9 cellular contexts compared by ENCODE assay signal in the genomic region with DNA sequence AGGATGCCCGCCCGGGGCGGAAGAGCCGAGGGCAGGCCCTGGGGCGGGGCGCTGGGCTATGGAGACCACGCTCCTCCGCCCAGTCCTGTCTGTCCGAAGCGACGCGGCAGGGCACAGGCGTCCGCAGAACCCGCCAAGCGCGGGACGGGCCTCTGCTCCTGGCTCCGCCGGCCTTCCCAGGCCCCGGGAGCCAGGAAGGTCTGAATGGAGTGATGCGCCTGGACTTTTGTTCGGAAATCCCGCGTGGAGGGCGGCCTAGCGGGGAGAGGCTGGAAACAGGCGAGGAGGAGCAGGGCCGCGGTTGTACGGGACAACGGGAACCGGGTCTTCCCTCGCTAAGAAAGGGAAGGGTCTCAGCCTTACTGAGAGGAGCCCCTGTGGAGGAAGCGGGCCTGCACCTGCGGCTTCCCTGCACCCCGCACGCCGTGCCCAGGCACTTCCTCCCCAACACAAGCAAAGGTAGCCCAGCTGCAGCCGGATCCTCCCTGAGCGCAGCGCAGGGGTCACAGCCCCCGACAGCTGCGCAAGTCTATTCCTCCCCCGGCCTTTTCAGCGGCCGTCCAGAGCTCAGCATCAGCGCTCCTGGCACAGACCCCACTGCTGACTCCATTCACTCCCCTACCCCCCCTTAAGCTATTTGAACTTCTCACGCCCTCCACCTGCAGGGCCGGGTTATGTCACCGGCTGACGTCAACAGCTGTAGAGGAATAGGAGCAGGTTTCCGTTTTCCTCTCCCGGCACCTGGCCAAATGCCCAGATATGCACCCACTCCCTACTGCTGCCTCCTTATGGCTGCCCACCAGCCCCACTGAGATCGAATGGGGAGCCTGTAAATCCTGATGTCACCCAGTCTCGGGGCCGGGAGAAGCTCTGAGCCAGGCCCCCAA.
DNase-seq lines count a peak whose midpoint lies in the region; ATAC-seq, FAIRE-seq and TF ChIP-seq lines count a peak whose summit lies in the region.
"Had no signal": no experiment of that assay in that cellular context is flagged by ENCODE, and none has a peak within 500 bp of the region (broad histone marks: within the 10 kb centered on the region; RNA-seq: fewer than 3 reads in every experiment).

No MANE protein-coding gene starts in this region.

- H2AFZ ChIP-seq in MM.1S (ENCODE audit: low read length) = no peak overlapping the region

- 14% methylated on average over 8 of the region's 57 CpGs for WGBS in right lobe of liver (ENCODE audit: insufficient coverage, low coverage, low lambda C conversion rate, missing lambda C conversion rate)

- peak; percentile 18 for DNase-seq in stimulated activated CD8-positive, alpha-beta memory T cell treated with anti-CD3 and anti-CD28 coated beads, Interleukin-12 subunit alpha, Interleukin-12 subunit beta, amount 100 ng/mL, for 1 hour (ENCODE audit: low read depth)
- DNase-seq in stimulated activated CD8-positive, alpha-beta memory T cell treated with anti-CD3 and anti-CD28 coated beads, Interleukin-4, amount 100 ng/mL, for 48 hours = no peak
- DNase-seq in bronchial epithelial cell (ENCODE audit: low read depth) (peak; percentile 37), right lobe of liver (peak in 1 of 3 donors; percentile 48), MM.1S (no peak), HK-2 (ENCODE audit: unreplicated experiment) (no peak)
- no peak for DNase-seq in T-helper 2 cell treated with Interferon-gamma antibody and Interleukin-4, amounts not matched to agents 5 μg/mL and 100 μg/mL, for 36 hours (ENCODE audit: low spot score)

- H3K79me2 ChIP-seq in MM.1S (ENCODE audit: low read length) = no peaks in the 10 kb centered on the region

- H3K36me3 ChIP-seq in bronchial epithelial cell (ENCODE audit: control insufficient read depth, insufficient read depth, low read length) = no peaks in the 10 kb centered on the region
- no peaks in the 10 kb centered on the region for H3K36me3 ChIP-seq in right lobe of liver
- H3K36me3 ChIP-seq in MM.1S (replicated peaks; ENCODE audit: insufficient read depth, low read length) = no peaks in the 10 kb centered on the region

- TF ChIP-seq POLR2A in right lobe of liver (IDR thresholded peaks at IDR 0.05) = no peak

- no peaks in the 10 kb centered on the region for H3K36me3 Mint-ChIP-seq in T-helper 2 cell treated with Interferon-gamma antibody and Interleukin-4, amounts not matched to agents 5 μg/mL and 100 μg/mL, for 36 hours (ENCODE audit: low read depth)

- no peaks in the 10 kb centered on the region for H3K4me1 Mint-ChIP-seq in T-helper 2 cell treated with Interferon-gamma antibody and Interleukin-4, amounts not matched to agents 5 μg/mL and 100 μg/mL, for 36 hours (ENCODE audit: low read depth)

- H3K27me3 Mint-ChIP-seq in T-helper 2 cell treated with Interferon-gamma antibody and Interleukin-4, amounts not matched to agents 5 μg/mL and 100 μg/mL, for 36 hours (ENCODE audit: low read depth) = peaks cover 32% of the 10 kb centered on the region

- H3F3A ChIP-seq in MM.1S (ENCODE audit: insufficient read depth, low read length) = no peaks in the 10 kb centered on the region

- ATAC-seq in right lobe of liver (peak; percentile 30 to 73 (median 47)), HG02571 (IDR thresholded peaks at IDR 0.05; ENCODE audit: unreplicated experiment) (no peak)

- no peak for TF ChIP-seq CTCF in bronchial epithelial cell (IDR thresholded peaks at IDR 0.05; ENCODE audit: insufficient read depth, low read length, severe bottlenecking)
- no peak for TF ChIP-seq CTCF in right lobe of liver (IDR thresholded peaks at IDR 0.05)
- TF ChIP-seq CTCF in MM.1S (IDR thresholded peaks at IDR 0.05; ENCODE audit: low read length) = no peak

- no peaks in the 10 kb centered on the region for H3K9me3 ChIP-seq in right lobe of liver
- H3K9me3 ChIP-seq in MM.1S (replicated peaks; ENCODE audit: insufficient read depth, low read length) = no peaks in the 10 kb centered on the region

- H3K4me3 ChIP-seq in bronchial epithelial cell (ENCODE audit: low read depth, low read length) (no peak overlapping the region), right lobe of liver (peak overlapping the region in 1 of 3 donors; percentile 5), MM.1S (ENCODE audit: low read length) (no peak overlapping the region)

- no peak overlapping the region for H3K27ac Mint-ChIP-seq in T-helper 2 cell treated with Interferon-gamma antibody and Interleukin-4, amounts not matched to agents 5 μg/mL and 100 μg/mL, for 36 hours

- H3K4me2 ChIP-seq in MM.1S (ENCODE audit: low read depth, low read length) = no peak overlapping the region

- no peaks in the 10 kb centered on the region for H3K4me1 ChIP-seq in right lobe of liver
- H3K4me1 ChIP-seq in MM.1S (ENCODE audit: low read length) = no peaks in the 10 kb centered on the region

- intact Hi-C loops in right lobe of liver (cut with DNase I) = no loop called here

- H3K27me3 ChIP-seq in bronchial epithelial cell (ENCODE audit: control insufficient read depth, insufficient read depth, low read length) (peaks cover 4% of the 10 kb centered on the region), right lobe of liver (peaks cover 0 to 6% of the 10 kb centered on the region in 2 donors), MM.1S (replicated peaks; ENCODE audit: insufficient read depth, low read length) (no peaks in the 10 kb centered on the region)

- no peak overlapping the region for H3K27ac ChIP-seq in right lobe of liver
- no peak overlapping the region for H3K27ac ChIP-seq in MM.1S (ENCODE audit: low read length)

- H4K20me1 ChIP-seq in MM.1S (ENCODE audit: insufficient read depth, low read length) = no peaks in the 10 kb centered on the region

- FAIRE-seq in bronchial epithelial cell (lab: Jason Lieb, UNC) = no peak
- FAIRE-seq: islet of Langerhans had no signal

- no peaks in the 10 kb centered on the region for H3K9me3 Mint-ChIP-seq in T-helper 2 cell treated with Interferon-gamma antibody and Interleukin-4, amounts not matched to agents 5 μg/mL and 100 μg/mL, for 36 hours

- H3K9me2 ChIP-seq in MM.1S (replicated peaks; ENCODE audit: insufficient read depth, low read length) = no peaks in the 10 kb centered on the region

- no peak overlapping the region for H3K9ac ChIP-seq in MM.1S (ENCODE audit: low read length)

- no peak overlapping the region for H3K4me3 Mint-ChIP-seq in T-helper 2 cell treated with Interferon-gamma antibody and Interleukin-4, amounts not matched to agents 5 μg/mL and 100 μg/mL, for 36 hours

Comparison
In these comparisons a context has a peak if more than half of its experiments do, and no peak if none do; other contexts are left out.
1. DNase-seq: peak in stimulated activated CD8-positive, alpha-beta memory T cell treated with anti-CD3 and anti-CD28 coated beads, Interleukin-12 subunit alpha, Interleukin-12 subunit beta, amount 100 ng/mL, for 1 hour (single experiment) and bronchial epithelial cell (single experiment); none in stimulated activated CD8-positive, alpha-beta memory T cell treated with anti-CD3 and anti-CD28 coated beads, Interleukin-4, amount 100 ng/mL, for 48 hours (single experiment), MM.1S (single experiment), HK-2 (single experiment) and T-helper 2 cell treated with Interferon-gamma antibody and Interleukin-4, amounts not matched to agents 5 μg/mL and 100 μg/mL, for 36 hours (single experiment).